8 cellular contexts compared by ENCODE assay signal in genomic region chr1:23592209-23592905, GRCh38. TPM values are rescaled to one million over a fixed set of nuclear protein-coding genes. Genes with fewer than 3 reads are reported as not detected.
DNase-seq lines count a peak whose midpoint lies in the region; ATAC-seq and TF ChIP-seq lines count a peak whose summit lies in the region.

No MANE protein-coding gene starts in this region.

- no peak for TF ChIP-seq CTCF in HFFc6 (IDR thresholded peaks at IDR 0.05)
- TF ChIP-seq CTCF in SU-DHL-6 (IDR thresholded peaks at IDR 0.05; ENCODE audit: insufficient read depth, low read length, poor library complexity, severe bottlenecking) = no peak

- peaks cover 62% of the 10 kb centered on the region for H3K4me1 Mint-ChIP-seq in HFFc6 (ENCODE audit: low read depth)
- H3K4me1 Mint-ChIP-seq in memory B cell = peaks cover 82% of the 10 kb centered on the region

- H3K9me3 Mint-ChIP-seq in HFFc6 (no peaks in the 10 kb centered on the region), memory B cell (no peaks in the 10 kb centered on the region)

- H3K4me3 ChIP-seq in SU-DHL-6 (ENCODE audit: insufficient read depth, low read length, poor library complexity, severe bottlenecking) = peak overlapping the region; percentile 10

- no peaks in the 10 kb centered on the region for H3K36me3 ChIP-seq in SU-DHL-6 (ENCODE audit: low read length)

- H3K4me2 ChIP-seq in SU-DHL-6 (ENCODE audit: low read depth, low read length, poor library complexity, severe bottlenecking) = peak overlapping the region; percentile 54

- H3K27me3 Mint-ChIP-seq in HFFc6 (ENCODE audit: insufficient read depth) (peaks cover 1% of the 10 kb centered on the region), memory B cell (no peaks in the 10 kb centered on the region)

- ATAC-seq in memory B cell (ENCODE audit: low read depth) (no peak), GM21515 (IDR thresholded peaks at IDR 0.05; ENCODE audit: unreplicated experiment) (no peak), HG02588 (IDR thresholded peaks at IDR 0.05; ENCODE audit: unreplicated experiment) (no peak), GM21717 (IDR thresholded peaks at IDR 0.05; ENCODE audit: unreplicated experiment) (no peak)

- DNase-seq in D341Med (ENCODE audit: low spot score) (peak; percentile 41), HFFc6 (no peak), memory B cell (ENCODE audit: low spot score in 2 of 2) (no peak), cortex of kidney (lab: John Stamatoyannopoulos, UW) (no peak)

- peak overlapping the region; percentile 57 for H3K9ac ChIP-seq in SU-DHL-6 (ENCODE audit: low read length)

- H4K20me1 ChIP-seq in SU-DHL-6 (ENCODE audit: low read depth, low read length) = no peaks in the 10 kb centered on the region

- H3K36me3 Mint-ChIP-seq in HFFc6 (ENCODE audit: low read depth) (no peaks in the 10 kb centered on the region; the same call in 1 of the 2 replicates), memory B cell (no peaks in the 10 kb centered on the region)

- H3K9me3 ChIP-seq in SU-DHL-6 (ENCODE audit: insufficient read depth, low read length) = no peaks in the 10 kb centered on the region

- H2AFZ ChIP-seq in SU-DHL-6 (ENCODE audit: low read depth, low read length, severe bottlenecking) = no peak overlapping the region

- H3F3A ChIP-seq in SU-DHL-6 (ENCODE audit: insufficient read depth) = peaks cover 57% of the 10 kb centered on the region

- peak overlapping the region; percentile 97 for H3K27ac ChIP-seq in SU-DHL-6 (ENCODE audit: low read depth, low read length)

- peak overlapping the region; percentile 60; the same call in 1 of the 2 replicates for H3K27ac Mint-ChIP-seq in HFFc6
- peak overlapping the region; percentile 100 for H3K27ac Mint-ChIP-seq in memory B cell

- H3K9me2 ChIP-seq in SU-DHL-6 (replicated peaks; ENCODE audit: insufficient read depth, low read length) = no peaks in the 10 kb centered on the region

- H3K4me3 Mint-ChIP-seq in HFFc6 (no peak overlapping the region), memory B cell (peak overlapping the region; percentile 64)

- no peaks in the 10 kb centered on the region for H3K79me2 ChIP-seq in SU-DHL-6 (ENCODE audit: insufficient read depth, low read length)

- H3K27me3 ChIP-seq in SU-DHL-6 (ENCODE audit: low read length) = no peaks in the 10 kb centered on the region

RNA-seq across cellular contexts. Expression of gene ID3, which starts 33.1 kb away (rescaled TPM):
- 100 to 1,000 TPM; 560 to 690 (median 604) TPM for total RNA-seq in HFFc6 (2021; fragmentation: NEBNext Ultra II Directional; extraction: Animal tissue kit (Norgen Biotek cat#: 25700))
